In genomic region chr2:64730551-64731305, GRCh38 we compare ENCODE assay signal across 8 cellular contexts.
DNase-seq lines count a peak whose midpoint lies in the region; ATAC-seq, FAIRE-seq and TF ChIP-seq lines count a peak whose summit lies in the region.

No MANE protein-coding gene starts in this region.

- H3K79me2 ChIP-seq in MM.1S (ENCODE audit: low read length) (no peaks in the 10 kb centered on the region; the same call in 1 of the 2 replicates), smooth muscle cell (ENCODE audit: low read depth) (no peaks in the 10 kb centered on the region)

- H2AFZ ChIP-seq in MM.1S (ENCODE audit: low read length) (peak overlapping the region; percentile 47), smooth muscle cell (ENCODE audit: low read depth) (peak overlapping the region; percentile 58)

- H3K27ac Mint-ChIP-seq in T-helper 17 cell (peak overlapping the region; percentile 96), MCF 10A (ENCODE audit: low read depth, unreplicated experiment) (peak overlapping the region; percentile 91)

- H3K9me2 ChIP-seq in MM.1S (replicated peaks; ENCODE audit: insufficient read depth, low read length): no peaks in the 10 kb centered on the region

- H3K27ac ChIP-seq in MM.1S (ENCODE audit: low read length): peak overlapping the region; percentile 8; the same call in 1 of the 2 replicates
- peak overlapping the region; percentile 59 to 77 for H3K27ac ChIP-seq in kidney (ENCODE audit: low read depth in 2 of 2, low read length in 2 of 2)
- H3K27ac ChIP-seq in smooth muscle cell (ENCODE audit: low read depth): peak overlapping the region; percentile 60

- H3K4me3 ChIP-seq in MM.1S (ENCODE audit: low read length): peak overlapping the region; percentile 55
- H3K4me3 ChIP-seq in kidney (ENCODE audit: low read length in 2 of 2): peak overlapping the region; percentile 60 to 86
- H3K4me3 ChIP-seq in smooth muscle cell: peak overlapping the region; percentile 35

- peak; percentile 49 for FAIRE-seq in G401.6 (lab: Jason Lieb, UNC)
- FAIRE-seq in kidney (lab: Jason Lieb, UNC): no peak

- H3K4me1 ChIP-seq in MM.1S (ENCODE audit: low read length) (peaks cover 27% of the 10 kb centered on the region), kidney (ENCODE audit: control insufficient read depth in 1 of 2, insufficient read depth in 1 of 2, low read depth in 1 of 2, low read length in 2 of 2) (peaks cover 5 to 6% of the 10 kb centered on the region in 2 donors), smooth muscle cell (ENCODE audit: low read depth) (peaks cover 11% of the 10 kb centered on the region)

- intact Hi-C loops in MCF 10A (cut with micrococcal nuclease): no loop called here
- intact Hi-C loops in kidney (cut with DNase I): no loop called here

- H3K36me3 ChIP-seq in MM.1S (replicated peaks; ENCODE audit: insufficient read depth, low read length) (no peaks in the 10 kb centered on the region), kidney (ENCODE audit: control insufficient read depth in 1 of 2, insufficient read depth in 2 of 2, low read length in 2 of 2) (no peaks in the 10 kb centered on the region), smooth muscle cell (ENCODE audit: low read depth) (no peaks in the 10 kb centered on the region)

- H4K20me1 ChIP-seq in MM.1S (ENCODE audit: insufficient read depth, low read length) (no peaks in the 10 kb centered on the region), smooth muscle cell (ENCODE audit: low read depth) (no peaks in the 10 kb centered on the region)

- peak overlapping the region; percentile 75 for H3K4me2 ChIP-seq in MM.1S (ENCODE audit: low read depth, low read length)
- H3K4me2 ChIP-seq in smooth muscle cell: peak overlapping the region; percentile 77

- peaks cover 32% of the 10 kb centered on the region for H3K4me1 Mint-ChIP-seq in T-helper 17 cell
- peaks cover 24% of the 10 kb centered on the region for H3K4me1 Mint-ChIP-seq in MCF 10A (ENCODE audit: insufficient read depth, unreplicated experiment)

- no peaks in the 10 kb centered on the region for H3K9me3 Mint-ChIP-seq in MCF 10A (ENCODE audit: unreplicated experiment)

- 42% methylated on average over 9 of the region's 9 CpGs for WGBS in smooth muscle cell (ENCODE audit: low lambda C conversion rate)

- DNase-seq in MM.1S: peak; percentile 35
- peak in 1 of 3 donors; percentile 9 for DNase-seq in T-helper 17 cell
- DNase-seq in MCF 10A (ENCODE audit: unreplicated experiment): peak; percentile 81
- no peak for DNase-seq in kidney
- DNase-seq in smooth muscle cell (lab: John Stamatoyannopoulos, UW; ENCODE audit: unreplicated experiment): no peak

- H3K27me3 ChIP-seq in MM.1S (replicated peaks; ENCODE audit: insufficient read depth, low read length) (no peaks in the 10 kb centered on the region), smooth muscle cell (ENCODE audit: low read depth) (no peaks in the 10 kb centered on the region)

- BruUV-seq in MCF 10A (replicated peaks; lab: Mats Ljungman, UMichigan): no TSS peak

- no peaks in the 10 kb centered on the region for H3K36me3 Mint-ChIP-seq in T-helper 17 cell (ENCODE audit: low read depth)
- H3K36me3 Mint-ChIP-seq in MCF 10A (ENCODE audit: insufficient read depth, unreplicated experiment): no peaks in the 10 kb centered on the region

- CTCF ChIA-PET in MCF 10A (lab: Yijun Ruan, JAX): interaction anchor here (1.1 to 1.2 kb wide), 2 partner anchors 80 to 86 kb away, joined by 3 to 7 read pairs; no protein-coding TSS in a partner anchor

- ATAC-seq in T-helper 17 cell: peak; percentile 83
- ATAC-seq in GM18858 (IDR thresholded peaks at IDR 0.05; ENCODE audit: unreplicated experiment): no peak
- ATAC-seq in GM18519 (IDR thresholded peaks at IDR 0.05; ENCODE audit: low FRiP score, unreplicated experiment): no peak

- H3K9me3 ChIP-seq in MM.1S (replicated peaks; ENCODE audit: insufficient read depth, low read length): no peaks in the 10 kb centered on the region
- H3K9me3 ChIP-seq in T-helper 17 cell (ENCODE audit: control insufficient read depth, low read length, poor library complexity, severe bottlenecking): no peaks in the 10 kb centered on the region
- H3K9me3 ChIP-seq in kidney (ENCODE audit: control insufficient read depth in 1 of 2, low read length in 2 of 2): no peaks in the 10 kb centered on the region
- no peaks in the 10 kb centered on the region for H3K9me3 ChIP-seq in smooth muscle cell (replicated peaks; ENCODE audit: low read depth)

- H3K4me3 Mint-ChIP-seq in T-helper 17 cell: peak overlapping the region; percentile 91
- H3K4me3 Mint-ChIP-seq in MCF 10A (ENCODE audit: unreplicated experiment): peak overlapping the region; percentile 63

- POLR2A ChIA-PET in MCF 10A (lab: Yijun Ruan, JAX): interaction anchor here (0.9 to 6.4 kb wide), 11 partner anchors 9 to 86 kb away, joined by 3 to 77 read pairs (median 4); partner anchors contain the start of gene SERTAD2

- H3K27me3 Mint-ChIP-seq in T-helper 17 cell: no peaks in the 10 kb centered on the region
- no peaks in the 10 kb centered on the region for H3K27me3 Mint-ChIP-seq in MCF 10A (ENCODE audit: insufficient read depth, unreplicated experiment)

- no peak for TF ChIP-seq CTCF in MM.1S (IDR thresholded peaks at IDR 0.05; ENCODE audit: low read length)
- no peak for TF ChIP-seq CTCF in MCF 10A (IDR thresholded peaks at IDR 0.05; ENCODE audit: unreplicated experiment)
- TF ChIP-seq CTCF in kidney (IDR thresholded peaks at IDR 0.05; ENCODE audit: borderline replicate concordance, extremely low read depth, insufficient read depth): no peak
- no peak for TF ChIP-seq CTCF in smooth muscle cell (IDR thresholded peaks at IDR 0.05; ENCODE audit: borderline replicate concordance, insufficient read depth, poor library complexity, severe bottlenecking)

- H3K9ac ChIP-seq in MM.1S (ENCODE audit: low read length): peak overlapping the region; percentile 33; the same call in 1 of the 2 replicates
- peak overlapping the region; percentile 43 to 63 for H3K9ac ChIP-seq in kidney (ENCODE audit: low read length in 2 of 2)
- H3K9ac ChIP-seq in smooth muscle cell (ENCODE audit: low read depth): peak overlapping the region; percentile 36

- peaks cover 22% of the 10 kb centered on the region for H3F3A ChIP-seq in MM.1S (ENCODE audit: insufficient read depth, low read length)
- H3F3A ChIP-seq in smooth muscle cell (ENCODE audit: low read depth): no peaks in the 10 kb centered on the region

Comparison
In these comparisons a context has a peak if more than half of its experiments do, and no peak if none do; other contexts are left out.
1. DNase-seq: peak in MM.1S (single experiment) and MCF 10A (single experiment); none in kidney (single experiment) and smooth muscle cell (single experiment).
2. H3K27ac ChIP-seq: peak in every context shown above with its lines; median percentile 68 in kidney; 60 in smooth muscle cell; 8 in MM.1S.
3. Peak in every context shown above with its lines, with median percentiles within 50 percentile points of each other: H3K4me3 ChIP-seq and H3K9ac ChIP-seq.